Comparison of ENCODE assay signal across 27 cellular contexts in the genomic region with DNA sequence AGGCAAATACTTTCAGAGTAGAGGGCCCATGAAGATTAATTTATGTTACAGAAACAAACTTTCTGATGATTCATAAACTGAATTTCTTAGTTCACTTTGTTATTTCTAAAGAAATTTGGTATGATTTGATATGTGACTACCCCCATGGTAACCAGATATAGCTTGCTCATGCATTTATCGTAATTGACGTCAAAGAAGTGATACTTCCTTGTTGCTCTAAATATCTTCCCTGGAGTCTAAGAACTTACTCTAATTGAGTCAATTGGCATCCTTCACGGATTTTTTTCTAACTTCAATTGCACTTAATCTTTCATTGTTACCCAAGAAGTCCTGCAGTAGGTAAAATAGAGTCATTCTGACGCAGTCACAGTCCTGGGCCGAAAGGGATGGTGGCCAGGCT.
"Had no signal": no experiment of that assay in that cellular context is flagged by ENCODE, and none has a peak within 500 bp of the region (broad histone marks: within the 10 kb centered on the region; RNA-seq: fewer than 3 reads in every experiment).

No MANE protein-coding gene starts in this region.

- H3K36me3 ChIP-seq: colonic mucosa, esophagus squamous epithelium, gastrocnemius medialis, heart right ventricle, left lung, lower lobe of right lung had no signal

- ATAC-seq: effector memory CD8-positive, alpha-beta T cell; esophagus mucosa; gastrocnemius medialis; heart right ventricle; left cardiac atrium; left lung; left ventricle myocardium superior; lower lobe of right lung; mucosa of descending colon had no signal

- DNase-seq: colonic mucosa; cortex of kidney; effector CD8-positive, alpha-beta T cell; effector memory CD8-positive, alpha-beta T cell; endodermal cell; erythroblast; esophagus squamous epithelium; foreskin fibroblast; foreskin melanocyte; gastrocnemius medialis; glutamatergic neuron; head of caudate nucleus; heart right ventricle; hippocampal formation; left cardiac atrium; left lung; left ventricle myocardium superior; lower lobe of right lung; mesenchymal stem cell; mucosa of descending colon; naive B cell had no signal

- H3K4me3 Mint-ChIP-seq: dendritic cell treated with granulocyte-macrophage colony-stimulating factor and Interleukin-4, amounts not matched to agents 40 ng/mL and 50 ng/mL, for 4 days; effector memory CD8-positive, alpha-beta T cell; endodermal cell; mesothelial cell of epicardium; naive B cell had no signal

- H3K27me3 ChIP-seq: colonic mucosa, esophagus squamous epithelium, gastrocnemius medialis, heart right ventricle, left lung had no signal

- H3K9me3 Mint-ChIP-seq: endodermal cell had no signal

- FAIRE-seq: endometrium, keratinocyte had no signal

- H3K4me3 ChIP-seq: colonic mucosa, esophagus squamous epithelium, gastrocnemius medialis, heart right ventricle, left lung, lower lobe of right lung, mucosa of descending colon had no signal

- H3K27ac ChIP-seq: colonic mucosa, epithelial cell of prostate, esophagus squamous epithelium, gastrocnemius medialis, heart right ventricle, left lung, lower lobe of right lung had no signal

- H3K4me1 Mint-ChIP-seq: endodermal cell, mesothelial cell of epicardium, naive B cell had no signal

- H3K4me1 ChIP-seq: colonic mucosa, esophagus squamous epithelium, gastrocnemius medialis, heart right ventricle, left lung, lower lobe of right lung had no signal

- H3K27me3 Mint-ChIP-seq: dendritic cell treated with granulocyte-macrophage colony-stimulating factor and Interleukin-4, amounts not matched to agents 40 ng/mL and 50 ng/mL, for 4 days; effector memory CD8-positive, alpha-beta T cell; naive B cell had no signal

- H3K36me3 Mint-ChIP-seq: mesothelial cell of epicardium, naive B cell had no signal

- H3K9me3 ChIP-seq: colonic mucosa, esophagus squamous epithelium, gastrocnemius medialis, heart right ventricle, left lung, lower lobe of right lung, mucosa of descending colon had no signal

- H3K27ac Mint-ChIP-seq: dendritic cell treated with granulocyte-macrophage colony-stimulating factor and Interleukin-4, amounts not matched to agents 40 ng/mL and 50 ng/mL, for 4 days; effector memory CD8-positive, alpha-beta T cell; endodermal cell; mesothelial cell of epicardium; naive B cell had no signal
